22 cellular contexts compared by ENCODE assay signal in genomic region chr1:51340380-51340779, GRCh38. TPM values are rescaled to one million over a fixed set of nuclear protein-coding genes. Genes with fewer than 3 reads are reported as not detected.
"Had no signal": no experiment of that assay in that cellular context is flagged by ENCODE, and none has a peak within 500 bp of the region (broad histone marks: within the 10 kb centered on the region; RNA-seq: fewer than 3 reads in every experiment).

No MANE protein-coding gene starts in this region.

- H3K36me3 ChIP-seq: breast epithelium, heart left ventricle, lower lobe of right lung, tibial artery had no signal

- H3K9me3 Mint-ChIP-seq: activated CD4-positive, alpha-beta memory T cell treated with anti-CD3 and anti-CD28 coated beads, Interleukin-2, amount 10 ng/mL, durations not matched to agents 7 days and 5 days; activated CD4-positive, alpha-beta T cell treated with anti-CD3 and anti-CD28 coated beads, Interleukin-2, amount 10 ng/mL, durations not matched to agents 24 days and 14 days; activated naive CD8-positive, alpha-beta T cell treated with anti-CD3 and anti-CD28 coated beads, Interleukin-2, amount 10 ng/mL, durations not matched to agents 7 days and 5 days; activated T-helper 1 cell treated with anti-CD3 and anti-CD28 coated beads, Interleukin-12 subunit alpha, Interleukin-12 subunit beta, Interleukin-2, Interleukin-4 antibody, amounts not matched to agents 30 ng/mL and 10 ng/mL and 1 ng/mL, durations not matched to agents 14 hours and 24 hours and 36 hours; central memory CD8-positive, alpha-beta T cell; naive B cell; stimulated activated effector memory CD8-positive, alpha-beta T cell treated with anti-CD3 and anti-CD28 coated beads, Interleukin-12 subunit alpha, Interleukin-12 subunit beta, amount 100 ng/mL, for 72 hours; stimulated activated naive CD8-positive, alpha-beta T cell treated with anti-CD3 and anti-CD28 coated beads, Interleukin-15, amount 100 ng/mL, for 72 hours had no signal

- H3K4me3 Mint-ChIP-seq: activated CD4-positive, alpha-beta memory T cell treated with anti-CD3 and anti-CD28 coated beads, Interleukin-2, amount 10 ng/mL, durations not matched to agents 7 days and 5 days; activated CD4-positive, alpha-beta T cell treated with anti-CD3 and anti-CD28 coated beads, Interleukin-2, amount 10 ng/mL, durations not matched to agents 24 days and 14 days; activated naive CD8-positive, alpha-beta T cell treated with anti-CD3 and anti-CD28 coated beads, Interleukin-2, amount 10 ng/mL, durations not matched to agents 7 days and 5 days; activated T-helper 1 cell treated with anti-CD3 and anti-CD28 coated beads, Interleukin-12 subunit alpha, Interleukin-12 subunit beta, Interleukin-2, Interleukin-4 antibody, amounts not matched to agents 30 ng/mL and 10 ng/mL and 1 ng/mL, durations not matched to agents 14 hours and 24 hours and 36 hours; central memory CD8-positive, alpha-beta T cell; naive B cell; stimulated activated effector memory CD8-positive, alpha-beta T cell treated with anti-CD3 and anti-CD28 coated beads, Interleukin-12 subunit alpha, Interleukin-12 subunit beta, amount 100 ng/mL, for 72 hours; stimulated activated naive CD8-positive, alpha-beta T cell treated with anti-CD3 and anti-CD28 coated beads, Interleukin-15, amount 100 ng/mL, for 72 hours had no signal

- DNase-seq: activated CD4-positive, alpha-beta memory T cell treated with anti-CD3 and anti-CD28 coated beads, Interleukin-2, amount 10 ng/mL, durations not matched to agents 7 days and 5 days; activated CD4-positive, alpha-beta T cell treated with anti-CD3 and anti-CD28 coated beads, Interleukin-2, amount 10 ng/mL, durations not matched to agents 24 days and 14 days; activated naive CD4-positive, alpha-beta T cell; activated naive CD8-positive, alpha-beta T cell treated with anti-CD3 and anti-CD28 coated beads, Interleukin-2, amount 10 ng/mL, durations not matched to agents 7 days and 5 days; amniotic stem cell; heart left ventricle; lower lobe of right lung; naive B cell; nucleus accumbens; small intestine; stimulated activated CD4-positive, alpha-beta T cell treated with anti-CD3 and anti-CD28 coated beads, Interleukin-2, amount 100 ng/mL, for 24 hours; stimulated activated naive CD8-positive, alpha-beta T cell treated with anti-CD3 and anti-CD28 coated beads, Interleukin-15, amount 100 ng/mL, for 72 hours; tibial artery had no signal

- H3K4me1 Mint-ChIP-seq: central memory CD8-positive, alpha-beta T cell had no signal

- H3K9me3 ChIP-seq: breast epithelium, heart left ventricle, lower lobe of right lung, tibial artery had no signal

- H3K27ac Mint-ChIP-seq: activated CD4-positive, alpha-beta memory T cell treated with anti-CD3 and anti-CD28 coated beads, Interleukin-2, amount 10 ng/mL, durations not matched to agents 7 days and 5 days; activated CD4-positive, alpha-beta T cell treated with anti-CD3 and anti-CD28 coated beads, Interleukin-2, amount 10 ng/mL, durations not matched to agents 24 days and 14 days; activated naive CD8-positive, alpha-beta T cell treated with anti-CD3 and anti-CD28 coated beads, Interleukin-2, amount 10 ng/mL, durations not matched to agents 7 days and 5 days; activated T-helper 1 cell treated with anti-CD3 and anti-CD28 coated beads, Interleukin-12 subunit alpha, Interleukin-12 subunit beta, Interleukin-2, Interleukin-4 antibody, amounts not matched to agents 30 ng/mL and 10 ng/mL and 1 ng/mL, durations not matched to agents 14 hours and 24 hours and 36 hours; naive B cell; stimulated activated effector memory CD8-positive, alpha-beta T cell treated with anti-CD3 and anti-CD28 coated beads, Interleukin-12 subunit alpha, Interleukin-12 subunit beta, amount 100 ng/mL, for 72 hours had no signal

- H3K36me3 Mint-ChIP-seq: activated naive CD8-positive, alpha-beta T cell treated with anti-CD3 and anti-CD28 coated beads, Interleukin-2, amount 10 ng/mL, durations not matched to agents 7 days and 5 days; naive B cell; stimulated activated effector memory CD8-positive, alpha-beta T cell treated with anti-CD3 and anti-CD28 coated beads, Interleukin-12 subunit alpha, Interleukin-12 subunit beta, amount 100 ng/mL, for 72 hours had no signal

- ATAC-seq: activated CD4-positive, CD25-positive, alpha-beta regulatory T cell treated with anti-CD3 and anti-CD28 coated beads, Interleukin-2, amount 50 U/mL, for 24 hours; heart left ventricle; left lobe of liver; lower lobe of right lung; sciatic nerve; stimulated activated effector memory CD8-positive, alpha-beta T cell treated with anti-CD3 and anti-CD28 coated beads, Interleukin-12 subunit alpha, Interleukin-12 subunit beta, amount 100 ng/mL, for 72 hours; stimulated activated naive CD8-positive, alpha-beta T cell treated with anti-CD3 and anti-CD28 coated beads, Interleukin-15, amount 100 ng/mL, for 72 hours had no signal

- H3K27ac ChIP-seq: breast epithelium, heart left ventricle, lower lobe of right lung, parathyroid adenoma, tibial artery had no signal

- H3K4me1 ChIP-seq: breast epithelium, parathyroid adenoma had no signal

- H3K4me3 ChIP-seq: breast epithelium, heart left ventricle, lower lobe of right lung, tibial artery had no signal

RNA-seq across cellular contexts. Expression of gene TTC39A, which starts 10.0 kb away (rescaled TPM):
- total RNA-seq: activated CD4-positive, alpha-beta memory T cell treated with anti-CD3 and anti-CD28 coated beads, Interleukin-2, amount 10 ng/mL, durations not matched to agents 7 days and 5 days; activated naive CD8-positive, alpha-beta T cell treated with anti-CD3 and anti-CD28 coated beads, Interleukin-2, amount 10 ng/mL, durations not matched to agents 7 days and 5 days; activated T-helper 1 cell treated with anti-CD3 and anti-CD28 coated beads, Interleukin-12 subunit alpha, Interleukin-12 subunit beta, Interleukin-2, Interleukin-4 antibody, amounts not matched to agents 30 ng/mL and 10 ng/mL and 1 ng/mL, durations not matched to agents 14 hours and 24 hours and 36 hours; T-helper 2 cell treated with Interferon-gamma antibody and Interleukin-4, amounts not matched to agents 100 ng/mL and 5 ng/mL, for 36 hours had no signal
